27 cellular contexts compared by ENCODE assay signal in genomic region chr2:188187726-188188125, GRCh38.
"Had no signal": no experiment of that assay in that cellular context is flagged by ENCODE, and none has a peak within 500 bp of the region (broad histone marks: within the 10 kb centered on the region; RNA-seq: fewer than 3 reads in every experiment).

No MANE protein-coding gene starts in this region.

- H3K4me3 ChIP-seq: left lung, lower lobe of right lung, mucosa of descending colon, ovary, right atrium auricular region, right lobe of liver, smooth muscle cell, thyroid gland, transverse colon, upper lobe of left lung, vagina had no signal

- H3K27me3 ChIP-seq: left lung, ovary, right atrium auricular region, right lobe of liver, thyroid gland, transverse colon, upper lobe of left lung, vagina had no signal

- ATAC-seq: left colon; left lung; lower lobe of right lung; mucosa of descending colon; naive thymus-derived CD4-positive, alpha-beta T cell; natural killer cell treated with Interleukin-12 subunit alpha and Interleukin-12 subunit beta and Interleukin-15 and Interleukin-18, amount 100 ng/mL, for 72 hours; right lobe of liver; stimulated activated memory B cell treated with anti-CD40 and anti-IgM and Interleukin-4, amounts not matched to agents 10 μg/mL and 1 μg/mL and 100 μg/mL, for 72 hours; stimulated activated naive CD8-positive, alpha-beta T cell treated with anti-CD3 and anti-CD28 coated beads, Interleukin-15, amount 100 ng/mL, for 72 hours had no signal

- H3K4me1 Mint-ChIP-seq: immature natural killer cell; naive thymus-derived CD4-positive, alpha-beta T cell; stimulated activated memory B cell treated with anti-CD40 and anti-IgM and Interleukin-4, amounts not matched to agents 10 μg/mL and 1 μg/mL and 100 μg/mL, for 72 hours; stimulated activated naive CD8-positive, alpha-beta T cell treated with anti-CD3 and anti-CD28 coated beads, Interleukin-15, amount 100 ng/mL, for 72 hours had no signal

- H3K27ac Mint-ChIP-seq: immature natural killer cell; naive thymus-derived CD4-positive, alpha-beta T cell; natural killer cell treated with Interleukin-12 subunit alpha and Interleukin-12 subunit beta and Interleukin-15 and Interleukin-18, amount 100 ng/mL, for 72 hours; progenitor cell of endocrine pancreas; stimulated activated memory B cell treated with anti-CD40 and anti-IgM and Interleukin-4, amounts not matched to agents 10 μg/mL and 1 μg/mL and 100 μg/mL, for 72 hours had no signal

- H3K4me2 ChIP-seq: smooth muscle cell had no signal

- H3K27me3 Mint-ChIP-seq: naive thymus-derived CD4-positive, alpha-beta T cell; natural killer cell treated with Interleukin-12 subunit alpha and Interleukin-12 subunit beta and Interleukin-15 and Interleukin-18, amount 100 ng/mL, for 72 hours; progenitor cell of endocrine pancreas; stimulated activated memory B cell treated with anti-CD40 and anti-IgM and Interleukin-4, amounts not matched to agents 10 μg/mL and 1 μg/mL and 100 μg/mL, for 72 hours; stimulated activated naive CD8-positive, alpha-beta T cell treated with anti-CD3 and anti-CD28 coated beads, Interleukin-15, amount 100 ng/mL, for 72 hours had no signal

- DNase-seq: immature natural killer cell; kidney; left colon; left lung; lower lobe of right lung; mesendoderm; midbrain; mucosa of descending colon; naive thymus-derived CD4-positive, alpha-beta T cell; ovary; right lobe of liver; stimulated activated CD4-positive, alpha-beta T cell treated with anti-CD3 and anti-CD28 coated beads, Interleukin-1b, Interleukin-23, amount 100 ng/mL, for 48 hours; stimulated activated CD4-positive, alpha-beta T cell treated with anti-CD3 and anti-CD28 coated beads, Interleukin-2, amount 100 ng/mL, for 48 hours; stimulated activated CD4-positive, alpha-beta T cell treated with anti-CD3 and anti-CD28 coated beads, Interleukin-4, amount 100 ng/mL, for 4 hours; stimulated activated CD8-positive, alpha-beta memory T cell treated with anti-CD3 and anti-CD28 coated beads, Interleukin-4, amount 100 ng/mL, for 48 hours; stimulated activated naive CD4-positive, alpha-beta T cell treated with Interleukin-2 at 50 U/mL for 16 hours; stimulated activated naive CD8-positive, alpha-beta T cell treated with anti-CD3 and anti-CD28 coated beads, Interleukin-15, amount 100 ng/mL, for 72 hours; substantia nigra; thyroid gland; transverse colon; upper lobe of left lung had no signal

- H3K27ac ChIP-seq: left lung, lower lobe of right lung, ovary, right atrium auricular region, right lobe of liver, thyroid gland, transverse colon, upper lobe of left lung, vagina had no signal

- H3K9me3 ChIP-seq: lower lobe of right lung, mucosa of descending colon, ovary, right atrium auricular region, right lobe of liver, thyroid gland, transverse colon, upper lobe of left lung, vagina had no signal

- H3K36me3 Mint-ChIP-seq: immature natural killer cell; naive thymus-derived CD4-positive, alpha-beta T cell; natural killer cell treated with Interleukin-12 subunit alpha and Interleukin-12 subunit beta and Interleukin-15 and Interleukin-18, amount 100 ng/mL, for 72 hours; stimulated activated memory B cell treated with anti-CD40 and anti-IgM and Interleukin-4, amounts not matched to agents 10 μg/mL and 1 μg/mL and 100 μg/mL, for 72 hours had no signal

- H3K36me3 ChIP-seq: left lung, lower lobe of right lung, ovary, right atrium auricular region, right lobe of liver, thyroid gland, transverse colon, upper lobe of left lung, vagina had no signal

- H3K4me3 Mint-ChIP-seq: immature natural killer cell; naive thymus-derived CD4-positive, alpha-beta T cell; natural killer cell treated with Interleukin-12 subunit alpha and Interleukin-12 subunit beta and Interleukin-15 and Interleukin-18, amount 100 ng/mL, for 72 hours; stimulated activated memory B cell treated with anti-CD40 and anti-IgM and Interleukin-4, amounts not matched to agents 10 μg/mL and 1 μg/mL and 100 μg/mL, for 72 hours; stimulated activated naive CD8-positive, alpha-beta T cell treated with anti-CD3 and anti-CD28 coated beads, Interleukin-15, amount 100 ng/mL, for 72 hours had no signal

- H3K4me1 ChIP-seq: left lung, lower lobe of right lung, right atrium auricular region, right lobe of liver, thyroid gland, transverse colon, upper lobe of left lung, vagina had no signal
